Comparison of ENCODE assay signal across 2 cellular contexts in the genomic region with DNA sequence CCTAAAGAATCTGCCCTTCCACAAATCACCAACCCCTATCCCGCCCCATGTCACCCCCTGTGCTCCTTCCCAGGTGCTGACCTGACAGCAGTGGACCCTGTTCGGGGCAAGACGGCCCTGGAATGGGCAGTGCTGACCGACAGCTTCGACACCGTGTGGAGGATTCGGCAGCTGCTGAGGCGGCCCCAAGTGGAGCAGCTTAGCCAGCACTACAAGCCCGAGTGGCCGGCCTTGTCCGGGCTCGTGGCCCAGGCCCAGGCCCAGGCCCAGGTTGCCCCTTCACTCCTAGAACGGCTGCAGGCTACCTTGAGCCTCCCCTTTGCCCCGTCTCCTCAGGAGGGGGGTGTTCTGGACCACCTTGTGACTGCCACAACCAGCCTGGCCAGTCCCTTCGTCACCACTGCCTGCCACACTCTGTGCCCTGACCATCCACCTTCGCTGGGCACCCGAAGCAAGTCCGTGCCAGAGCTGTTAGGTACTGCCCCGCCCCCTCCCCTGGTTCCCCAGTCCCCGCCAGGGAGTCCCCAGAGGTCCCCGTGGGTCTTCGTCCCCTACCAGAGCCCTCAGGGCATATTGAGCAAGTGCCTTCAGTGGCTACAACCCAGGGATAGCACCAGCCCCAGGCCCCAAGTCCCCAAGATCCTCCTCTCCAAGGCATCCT.
TF ChIP-seq lines count a peak whose summit lies in the region.

No MANE protein-coding gene starts in this region.

TF ChIP-seq in SK-N-SH, 30 proteins besides CTCF, POLR2A, EP300 and RAD21 (continued from another document):
- no peak for TF ChIP-seq TAF1 (IDR thresholded peaks at IDR 0.05; ENCODE audit: borderline replicate concordance, low read depth, low read length)
- TF ChIP-seq, protein P1, sequence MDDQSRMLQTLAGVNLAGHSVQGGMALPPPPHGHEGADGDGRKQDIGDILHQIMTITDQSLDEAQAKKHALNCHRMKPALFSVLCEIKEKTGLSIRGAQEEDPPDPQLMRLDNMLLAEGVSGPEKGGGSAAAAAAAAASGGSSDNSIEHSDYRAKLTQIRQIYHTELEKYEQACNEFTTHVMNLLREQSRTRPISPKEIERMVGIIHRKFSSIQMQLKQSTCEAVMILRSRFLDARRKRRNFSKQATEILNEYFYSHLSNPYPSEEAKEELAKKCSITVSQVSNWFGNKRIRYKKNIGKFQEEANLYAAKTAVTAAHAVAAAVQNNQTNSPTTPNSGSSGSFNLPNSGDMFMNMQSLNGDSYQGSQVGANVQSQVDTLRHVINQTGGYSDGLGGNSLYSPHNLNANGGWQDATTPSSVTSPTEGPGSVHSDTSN (IDR thresholded peaks at IDR 0.05), result no peak
- no peak for TF ChIP-seq JUND (IDR thresholded peaks at IDR 0.05)
- no peak for TF ChIP-seq CHD2 (IDR thresholded peaks at IDR 0.05; ENCODE audit: low read length, partially characterized antibody)
- no peak for TF ChIP-seq RFX5 (IDR thresholded peaks at IDR 0.05; ENCODE audit: low read length)
- TF ChIP-seq GABPA (IDR thresholded peaks at IDR 0.05; ENCODE audit: low read depth), result no peak
- TF ChIP-seq SMC3 (IDR thresholded peaks at IDR 0.05; ENCODE audit: low read depth, low read length), result no peak
- no peak for TF ChIP-seq NFIC (IDR thresholded peaks at IDR 0.05; ENCODE audit: borderline replicate concordance)

TF ChIP-seq in SK-N-SH treated with all-trans-retinoic acid at 6 μM for 48 hours, 23 proteins besides CTCF, POLR2A, EP300 and RAD21 (continued from another document):
- TF ChIP-seq, protein P2, sequence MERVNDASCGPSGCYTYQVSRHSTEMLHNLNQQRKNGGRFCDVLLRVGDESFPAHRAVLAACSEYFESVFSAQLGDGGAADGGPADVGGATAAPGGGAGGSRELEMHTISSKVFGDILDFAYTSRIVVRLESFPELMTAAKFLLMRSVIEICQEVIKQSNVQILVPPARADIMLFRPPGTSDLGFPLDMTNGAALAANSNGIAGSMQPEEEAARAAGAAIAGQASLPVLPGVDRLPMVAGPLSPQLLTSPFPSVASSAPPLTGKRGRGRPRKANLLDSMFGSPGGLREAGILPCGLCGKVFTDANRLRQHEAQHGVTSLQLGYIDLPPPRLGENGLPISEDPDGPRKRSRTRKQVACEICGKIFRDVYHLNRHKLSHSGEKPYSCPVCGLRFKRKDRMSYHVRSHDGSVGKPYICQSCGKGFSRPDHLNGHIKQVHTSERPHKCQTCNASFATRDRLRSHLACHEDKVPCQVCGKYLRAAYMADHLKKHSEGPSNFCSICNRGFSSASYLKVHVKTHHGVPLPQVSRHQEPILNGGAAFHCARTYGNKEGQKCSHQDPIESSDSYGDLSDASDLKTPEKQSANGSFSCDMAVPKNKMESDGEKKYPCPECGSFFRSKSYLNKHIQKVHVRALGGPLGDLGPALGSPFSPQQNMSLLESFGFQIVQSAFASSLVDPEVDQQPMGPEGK (CRISPR knock-in tag; IDR thresholded peaks at IDR 0.05; ENCODE audit: borderline replicate concordance), result no peak
- TF ChIP-seq BACH2 (CRISPR knock-in tag; IDR thresholded peaks at IDR 0.05; ENCODE audit: borderline replicate concordance) (no peak), ZFP3 (CRISPR knock-in tag; IDR thresholded peaks at IDR 0.05) (no peak), ZFP30 (CRISPR knock-in tag; IDR thresholded peaks at IDR 0.05) (no peak)
